ENCODE assay signal across 9 cellular contexts in genomic region chr17:78250891-78251772, GRCh38. TPM values are rescaled to one million over a fixed set of nuclear protein-coding genes. Genes with fewer than 3 reads are reported as not detected.
DNase-seq lines count a peak whose midpoint lies in the region; ATAC-seq and TF ChIP-seq lines count a peak whose summit lies in the region.
"Had no signal": no experiment of that assay in that cellular context is flagged by ENCODE, and none has a peak within 500 bp of the region (broad histone marks: within the 10 kb centered on the region; RNA-seq: fewer than 3 reads in every experiment).

No MANE protein-coding gene starts in this region.

- no peak overlapping the region for H3K4me2 ChIP-seq in neural cell (ENCODE audit: low read length)

- peaks cover 49% of the 10 kb centered on the region for H3K4me1 ChIP-seq in CD8-positive, alpha-beta T cell (ENCODE audit: insufficient read depth, low read length)

- no peaks in the 10 kb centered on the region for H3K79me2 ChIP-seq in neural cell (replicated peaks; ENCODE audit: insufficient read depth, low read length)

- TF ChIP-seq EP300 in neural cell (conservative IDR thresholded peaks at IDR 0.05; ENCODE audit: poor library complexity, severe bottlenecking) = no peak

- no peaks in the 10 kb centered on the region for H3K27me3 Mint-ChIP-seq in CD8-positive, alpha-beta T cell (ENCODE audit: low read depth)
- no peaks in the 10 kb centered on the region for H3K27me3 Mint-ChIP-seq in activated T-helper 17 cell treated with anti-CD3 and anti-CD28 coated beads, Interleukin-2, amount 50 U/mL, for 72 hours
- no peaks in the 10 kb centered on the region for H3K27me3 Mint-ChIP-seq in stimulated activated naive CD8-positive, alpha-beta T cell treated with anti-CD3 and anti-CD28 coated beads, Interleukin-15, amount 100 ng/mL, for 72 hours

- TF ChIP-seq RAD21 in neural cell (conservative IDR thresholded peaks at IDR 0.05) = peak; percentile 90

- H4K20me1 ChIP-seq in neural cell (ENCODE audit: insufficient read depth) = no peaks in the 10 kb centered on the region

- H3K4me1 Mint-ChIP-seq in CD8-positive, alpha-beta T cell (ENCODE audit: low read depth) = peaks cover 48% of the 10 kb centered on the region
- peaks cover 23% of the 10 kb centered on the region for H3K4me1 Mint-ChIP-seq in activated T-helper 17 cell treated with anti-CD3 and anti-CD28 coated beads, Interleukin-2, amount 50 U/mL, for 72 hours
- peaks cover 61% of the 10 kb centered on the region for H3K4me1 Mint-ChIP-seq in stimulated activated naive CD8-positive, alpha-beta T cell treated with anti-CD3 and anti-CD28 coated beads, Interleukin-15, amount 100 ng/mL, for 72 hours

- no peaks in the 10 kb centered on the region for H3K9me2 ChIP-seq in neural cell (ENCODE audit: insufficient read depth, low read length)

- POLR2A ChIA-PET in CD8-positive, alpha-beta T cell (lab: Charles Lee) = interaction anchor here (0.6 to 2.1 kb wide), 9 partner anchors 12 to 293 kb away, joined by 3 to 7 read pairs (median 4); partner anchors contain the start of genes PGS1 and TNRC6C
- POLR2A ChIA-PET in RWPE1 (lab: Yijun Ruan, JAX; ENCODE audit: low non-redundant PET) = interaction anchor here (0.5 kb wide), 2 partner anchors 31 to 41 kb away, joined by 3 to 4 read pairs; no protein-coding TSS in a partner anchor

- H3K36me3 ChIP-seq in CD8-positive, alpha-beta T cell (ENCODE audit: insufficient read depth, low read length) = peaks cover 3% of the 10 kb centered on the region
- H3K36me3 ChIP-seq in MG63 (no peaks in the 10 kb centered on the region), neural cell (ENCODE audit: insufficient read depth, low read length) (no peaks in the 10 kb centered on the region)

- H3K9me3 Mint-ChIP-seq in CD8-positive, alpha-beta T cell = no peaks in the 10 kb centered on the region
- no peaks in the 10 kb centered on the region for H3K9me3 Mint-ChIP-seq in activated T-helper 17 cell treated with anti-CD3 and anti-CD28 coated beads, Interleukin-2, amount 50 U/mL, for 72 hours
- H3K9me3 Mint-ChIP-seq in stimulated activated naive CD8-positive, alpha-beta T cell treated with anti-CD3 and anti-CD28 coated beads, Interleukin-15, amount 100 ng/mL, for 72 hours = peaks cover 0 to 4% of the 10 kb centered on the region in 2 donors

- H3K4me3 ChIP-seq in CD8-positive, alpha-beta T cell (ENCODE audit: low read depth, low read length) = peak overlapping the region; percentile 51
- H3K4me3 ChIP-seq in MG63 (no peak overlapping the region), fibroblast of pulmonary artery (replicated peaks; ENCODE audit: low read depth, low read length) (no peak overlapping the region), neural cell (ENCODE audit: low read length) (no peak overlapping the region)

- CTCF ChIA-PET in CD8-positive, alpha-beta T cell (lab: Charles Lee) = interaction anchor here (0.6 to 7.0 kb wide), 51 partner anchors 8 to 566 kb away, joined by 3 to 72 read pairs (median 5); no protein-coding TSS in a partner anchor
- CTCF ChIA-PET in RWPE1 (lab: Yijun Ruan, JAX) = interaction anchor here (0.5 to 2.3 kb wide), 37 partner anchors 8 to 530 kb away, joined by 3 to 14 read pairs (median 4); no protein-coding TSS in a partner anchor

- peak; percentile 99 for TF ChIP-seq CTCF in CD8-positive, alpha-beta T cell (IDR thresholded peaks at IDR 0.05)
- TF ChIP-seq CTCF in RWPE1 (conservative IDR thresholded peaks at IDR 0.05; ENCODE audit: low read depth) = peak; percentile 100
- TF ChIP-seq CTCF in fibroblast of pulmonary artery (IDR thresholded peaks at IDR 0.05; ENCODE audit: low read length, missing control alignments) = peak; percentile 94
- peak; percentile 99 for TF ChIP-seq CTCF in neural cell (IDR thresholded peaks at IDR 0.05; ENCODE audit: poor library complexity, severe bottlenecking)

- ATAC-seq in CD8-positive, alpha-beta T cell = peak; percentile 35
- peak; percentile 42 for ATAC-seq in GM21447 (IDR thresholded peaks at IDR 0.05; ENCODE audit: unreplicated experiment)
- peak; percentile 82 for ATAC-seq in activated T-helper 17 cell treated with anti-CD3 and anti-CD28 coated beads, Interleukin-2, amount 50 U/mL, for 72 hours (replicated peaks)
- peak; percentile 78 for ATAC-seq in stimulated activated naive CD8-positive, alpha-beta T cell treated with anti-CD3 and anti-CD28 coated beads, Interleukin-15, amount 100 ng/mL, for 72 hours

- H3K9me3 ChIP-seq in CD8-positive, alpha-beta T cell (ENCODE audit: low read length) = no peaks in the 10 kb centered on the region
- no peaks in the 10 kb centered on the region for H3K9me3 ChIP-seq in MG63
- no peaks in the 10 kb centered on the region for H3K9me3 ChIP-seq in neural cell (ENCODE audit: low read length)

- H3F3A ChIP-seq in neural cell (ENCODE audit: insufficient read depth, low read length, poor library complexity, severe bottlenecking) = no peaks in the 10 kb centered on the region

- H3K27me3 ChIP-seq in CD8-positive, alpha-beta T cell (ENCODE audit: insufficient read depth, low read length) = no peaks in the 10 kb centered on the region
- H3K27me3 ChIP-seq in MG63 (no peaks in the 10 kb centered on the region), neural cell (ENCODE audit: insufficient read depth, low read depth, low read length) (no peaks in the 10 kb centered on the region)

- peak overlapping the region; percentile 56 for H3K27ac ChIP-seq in CD8-positive, alpha-beta T cell (ENCODE audit: low read depth, low read length)
- peak overlapping the region; percentile 38 for H3K27ac ChIP-seq in RWPE1
- no peak overlapping the region for H3K27ac ChIP-seq in neural cell (ENCODE audit: low read length)

- no peak overlapping the region for H3K9ac ChIP-seq in neural cell (ENCODE audit: low read length)

- H2AFZ ChIP-seq in neural cell (ENCODE audit: low read depth, low read length) = no peak overlapping the region

- DNase-seq in CD8-positive, alpha-beta T cell = peak; percentile 68 to 89 (median 80)
- peak; percentile 86 for DNase-seq in MG63
- peak; percentile 94 for DNase-seq in RWPE1 (ENCODE audit: low spot score)
- peak; percentile 86 for DNase-seq in fibroblast of pulmonary artery (ENCODE audit: low read depth)
- peak; percentile 86 to 88 for DNase-seq in stimulated activated naive CD8-positive, alpha-beta T cell treated with anti-CD3 and anti-CD28 coated beads, Interleukin-15, amount 100 ng/mL, for 72 hours

- H3K36me3 Mint-ChIP-seq in CD8-positive, alpha-beta T cell = no peaks in the 10 kb centered on the region
- H3K36me3 Mint-ChIP-seq in activated T-helper 17 cell treated with anti-CD3 and anti-CD28 coated beads, Interleukin-2, amount 50 U/mL, for 72 hours (ENCODE audit: low read depth) = no peaks in the 10 kb centered on the region

- intact Hi-C loops in CD8-positive, alpha-beta T cell (cut with DNase I, micrococcal nuclease) = loop anchor here (1.0 to 10.0 kb wide), 12 partner anchors 38 to 906 kb away; partner anchors contain the start of genes CYTH1 (in 1 of the 2), PGS1 (in 1 of the 2), SOCS3 (in 1 of the 2) and TNRC6C (in 1 of the 2)

- peak overlapping the region; percentile 86 for H3K4me3 Mint-ChIP-seq in CD8-positive, alpha-beta T cell
- peak overlapping the region; percentile 69 for H3K4me3 Mint-ChIP-seq in activated T-helper 17 cell treated with anti-CD3 and anti-CD28 coated beads, Interleukin-2, amount 50 U/mL, for 72 hours
- peak overlapping the region; percentile 66 to 84 for H3K4me3 Mint-ChIP-seq in stimulated activated naive CD8-positive, alpha-beta T cell treated with anti-CD3 and anti-CD28 coated beads, Interleukin-15, amount 100 ng/mL, for 72 hours

- H3K27ac Mint-ChIP-seq in CD8-positive, alpha-beta T cell = peak overlapping the region; percentile 99
- no peak overlapping the region for H3K27ac Mint-ChIP-seq in activated T-helper 17 cell treated with anti-CD3 and anti-CD28 coated beads, Interleukin-2, amount 50 U/mL, for 72 hours
- H3K27ac Mint-ChIP-seq in stimulated activated naive CD8-positive, alpha-beta T cell treated with anti-CD3 and anti-CD28 coated beads, Interleukin-15, amount 100 ng/mL, for 72 hours = no peak overlapping the region

TF ChIP-seq in neural cell, 6 proteins besides CTCF, POLR2A, EP300 and RAD21:
- TF ChIP-seq EZH2 (IDR thresholded peaks at IDR 0.05; ENCODE audit: borderline replicate concordance, insufficient read depth, low read length, poor library complexity, severe bottlenecking) (no peak), SMC3 (conservative IDR thresholded peaks at IDR 0.05; ENCODE audit: poor library complexity) (peak; percentile 91)

RNA-seq across cellular contexts. Expression of gene TMEM235, which starts 19.7 kb away (rescaled TPM):
- not detected for total RNA-seq in CD8-positive, alpha-beta T cell
- not detected in 2 replicates for total RNA-seq in MG63 (2014; rRNA removed; shearing (Covaris generic); ENCODE audit: low replicate concordance)
- total RNA-seq in activated T-helper 17 cell treated with anti-CD3 and anti-CD28 coated beads, Interleukin-2, amount 50 U/mL, for 72 hours = not detected
- polyA plus RNA-seq in neural cell = not detected in 2 replicates
- polyA minus RNA-seq in neural cell = not detected in 2 replicates
- total RNA-seq: T-helper 2 cell treated with Interferon-gamma antibody and Interleukin-4, amounts not matched to agents 100 ng/mL and 5 ng/mL, for 36 hours had no signal

RNA-seq across cellular contexts. Expression of gene BIRC5, which starts 37.1 kb away (rescaled TPM):
- total RNA-seq in CD8-positive, alpha-beta T cell = under 1 TPM; 0.17 to 0.41 TPM
- 188 and 218 TPM in 2 replicates for total RNA-seq in MG63 (2014; rRNA removed; shearing (Covaris generic); ENCODE audit: low replicate concordance)
- total RNA-seq in activated T-helper 17 cell treated with anti-CD3 and anti-CD28 coated beads, Interleukin-2, amount 50 U/mL, for 72 hours = 100 to 1,000 TPM in 1 of 2 donors, 10 to 100 TPM in 1; 68.6 to 104 TPM
- 1.4 and 2.3 TPM in 2 replicates for polyA plus RNA-seq in neural cell
- polyA minus RNA-seq in neural cell = 1.4 and 3.2 TPM in 2 replicates

Comparison
In these comparisons a context has a peak if more than half of its experiments do, and no peak if none do; other contexts are left out.
1. RNA of gene BIRC5, which starts 37.1 kb away (total RNA-seq): 188 to 218 TPM in MG63 and 68.6 to 104 TPM in activated T-helper 17 cell treated with anti-CD3 and anti-CD28 coated beads, Interleukin-2, amount 50 U/mL, for 72 hours; 0.17 to 0.41 TPM in CD8-positive, alpha-beta T cell; every median in the first group is over 10 times any median in the second.
2. Peak in every context shown above with its lines, with median percentiles within 50 percentile points of each other: ATAC-seq, DNase-seq, H3K4me3 Mint-ChIP-seq and CTCF ChIP-seq.